Comparison of ENCODE assay signal across 40 cellular contexts in the genomic region with DNA sequence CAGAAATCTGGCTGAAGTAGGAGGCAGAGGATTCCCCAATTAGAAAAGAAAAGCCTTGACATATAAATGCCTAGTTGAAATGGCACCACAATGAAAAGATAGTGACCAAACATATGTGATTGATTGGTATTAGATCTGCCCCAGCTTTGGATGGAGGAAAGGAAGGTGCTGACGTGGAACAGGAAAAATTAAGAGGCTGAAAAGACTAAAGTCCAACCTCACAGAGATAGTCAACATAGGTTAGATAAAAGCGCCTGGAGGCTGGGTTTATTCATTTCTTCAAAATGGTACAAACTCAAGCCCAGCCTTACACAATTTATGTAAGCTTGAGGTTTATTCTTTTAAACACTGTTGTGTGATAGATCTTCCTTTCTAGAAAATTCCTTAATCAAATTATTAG.
"Had no signal": no experiment of that assay in that cellular context is flagged by ENCODE, and none has a peak within 500 bp of the region (broad histone marks: within the 10 kb centered on the region; RNA-seq: fewer than 3 reads in every experiment).

No MANE protein-coding gene starts in this region.

- H3K4me3 Mint-ChIP-seq: activated naive CD4-positive, alpha-beta T cell treated with anti-CD3 and anti-CD28 coated beads for 36 hours; activated naive CD4-positive, alpha-beta T cell treated with anti-CD3 and anti-CD28 coated beads, Interleukin-2, amount 10 ng/mL, durations not matched to agents 7 days and 5 days; activated naive CD4-positive, alpha-beta T cell treated with anti-CD3 and anti-CD28 coated beads, Interleukin-2, amount 50 U/mL, for 24 hours; activated naive CD8-positive, alpha-beta T cell; activated naive CD8-positive, alpha-beta T cell treated with anti-CD3 and anti-CD28 coated beads for 36 hours; activated naive CD8-positive, alpha-beta T cell treated with anti-CD3 and anti-CD28 coated beads, Interleukin-2, amount 10 ng/mL, durations not matched to agents 7 days and 5 days; activated naive CD8-positive, alpha-beta T cell treated with anti-CD3 and anti-CD28 coated beads, Interleukin-2, amount 50 U/mL, for 24 hours; activated T-cell treated with anti-CD3 and anti-CD28 coated beads, Interleukin-2, amount 50 U/mL, for 24 hours; activated T-cell treated with anti-CD3 and anti-CD28 coated beads, Interleukin-2, amount 50 U/mL, for 4 hours; activated T-cell treated with anti-CD3 and anti-CD28 coated beads, Interleukin-2, amount 50 U/mL, for 72 hours; activated T-helper 1 cell treated with anti-CD3 and anti-CD28 coated beads, Interleukin-12 subunit alpha, Interleukin-12 subunit beta, Interleukin-2, Interleukin-4 antibody, amounts not matched to agents 30 ng/mL and 10 ng/mL and 1 ng/mL, durations not matched to agents 14 hours and 24 hours and 36 hours; activated T-helper 17 cell treated with anti-CD3 and anti-CD28 coated beads, Interleukin-2, amount 50 U/mL, for 72 hours; brain; central memory CD8-positive, alpha-beta T cell had no signal

- H3K4me1 ChIP-seq: adrenal gland, ascending aorta, breast epithelium had no signal

- H3K9me3 ChIP-seq: adrenal gland, ascending aorta, breast epithelium had no signal

- H3K27me3 ChIP-seq: adrenal gland, ascending aorta, brain microvascular endothelial cell, breast epithelium, cardiac muscle cell had no signal

- DNase-seq: activated effector memory CD4-positive, alpha-beta T cell treated with anti-CD3 and anti-CD28 coated beads, Interleukin-2, amount 50 U/mL, for 16 hours; activated effector memory CD4-positive, alpha-beta T cell treated with Interleukin-2 at 50 U/mL for 16 hours; activated gamma-delta T cell; activated gamma-delta T cell treated with Interleukin-2 at 50 U/mL for 16 hours; activated naive CD4-positive, alpha-beta T cell; activated naive CD4-positive, alpha-beta T cell treated with anti-CD3 and anti-CD28 coated beads for 36 hours; activated naive CD4-positive, alpha-beta T cell treated with anti-CD3 and anti-CD28 coated beads, Interleukin-2, amount 10 ng/mL, durations not matched to agents 7 days and 5 days; activated naive CD4-positive, alpha-beta T cell treated with anti-CD3 and anti-CD28 coated beads, Interleukin-2, amount 50 U/mL, for 16 hours; activated naive CD4-positive, alpha-beta T cell treated with Interleukin-2 at 50 U/mL for 16 hours; activated naive CD8-positive, alpha-beta T cell treated with anti-CD3 and anti-CD28 coated beads for 36 hours; activated naive CD8-positive, alpha-beta T cell treated with anti-CD3 and anti-CD28 coated beads, Interleukin-2, amount 10 ng/mL, durations not matched to agents 7 days and 5 days; activated naive CD8-positive, alpha-beta T cell treated with anti-CD3 and anti-CD28 coated beads, Interleukin-2, amount 50 U/mL, for 24 hours; activated T-cell treated with anti-CD3 and anti-CD28 coated beads for 4 hours; activated T-cell treated with anti-CD3 and anti-CD28 coated beads, Interleukin-2, amount 50 U/mL, for 1 hour; activated T-cell treated with anti-CD3 and anti-CD28 coated beads, Interleukin-2, amount 50 U/mL, for 24 hours; activated T-cell treated with anti-CD3 and anti-CD28 coated beads, Interleukin-2, amount 50 U/mL, for 4 hours; activated T-cell treated with anti-CD3 and anti-CD28 coated beads, Interleukin-2, amount 50 U/mL, for 48 hours; activated T-cell treated with anti-CD3 and anti-CD28 coated beads, Interleukin-2, amount 50 U/mL, for 72 hours; adrenal gland; amniotic stem cell; amygdala; anterior cingulate cortex; aorta; brain microvascular endothelial cell; caudate nucleus; central memory CD4-positive, alpha-beta T cell; cerebellar nuclear complex had no signal

- H3K36me3 Mint-ChIP-seq: activated naive CD4-positive, alpha-beta T cell treated with anti-CD3 and anti-CD28 coated beads, Interleukin-2, amount 10 ng/mL, durations not matched to agents 7 days and 5 days; activated naive CD4-positive, alpha-beta T cell treated with anti-CD3 and anti-CD28 coated beads, Interleukin-2, amount 50 U/mL, for 24 hours; activated naive CD4-positive, alpha-beta T cell treated with anti-CD3 and anti-CD28 coated beads, Interleukin-2, amount 50 U/mL, for 72 hours; activated naive CD8-positive, alpha-beta T cell; activated naive CD8-positive, alpha-beta T cell treated with anti-CD3 and anti-CD28 coated beads for 36 hours; activated naive CD8-positive, alpha-beta T cell treated with anti-CD3 and anti-CD28 coated beads, Interleukin-2, amount 10 ng/mL, durations not matched to agents 7 days and 5 days; brain had no signal

- H3K27ac Mint-ChIP-seq: activated naive CD4-positive, alpha-beta T cell treated with anti-CD3 and anti-CD28 coated beads for 36 hours; activated naive CD4-positive, alpha-beta T cell treated with anti-CD3 and anti-CD28 coated beads, Interleukin-2, amount 10 ng/mL, durations not matched to agents 7 days and 5 days; activated naive CD4-positive, alpha-beta T cell treated with anti-CD3 and anti-CD28 coated beads, Interleukin-2, amount 50 U/mL, for 24 hours; activated naive CD4-positive, alpha-beta T cell treated with anti-CD3 and anti-CD28 coated beads, Interleukin-2, amount 50 U/mL, for 72 hours; activated naive CD8-positive, alpha-beta T cell; activated naive CD8-positive, alpha-beta T cell treated with anti-CD3 and anti-CD28 coated beads for 36 hours; activated naive CD8-positive, alpha-beta T cell treated with anti-CD3 and anti-CD28 coated beads, Interleukin-2, amount 10 ng/mL, durations not matched to agents 7 days and 5 days; activated naive CD8-positive, alpha-beta T cell treated with anti-CD3 and anti-CD28 coated beads, Interleukin-2, amount 50 U/mL, for 24 hours; activated T-cell treated with anti-CD3 and anti-CD28 coated beads, Interleukin-2, amount 50 U/mL, for 24 hours; activated T-cell treated with anti-CD3 and anti-CD28 coated beads, Interleukin-2, amount 50 U/mL, for 72 hours; activated T-helper 1 cell treated with anti-CD3 and anti-CD28 coated beads, Interleukin-12 subunit alpha, Interleukin-12 subunit beta, Interleukin-2, Interleukin-4 antibody, amounts not matched to agents 30 ng/mL and 10 ng/mL and 1 ng/mL, durations not matched to agents 14 hours and 24 hours and 36 hours; activated T-helper 17 cell treated with anti-CD3 and anti-CD28 coated beads, Interleukin-2, amount 50 U/mL, for 72 hours; activated T-helper 2 cell treated with anti-CD3 and anti-CD28 coated beads, Interferon-gamma antibody, Interleukin-2, Interleukin-4, amounts not matched to agents 10 μg/mL and 5 μg/mL and 100 μg/mL, durations not matched to agents 14 hours and 24 hours and 36 hours; brain had no signal

- H3K27me3 Mint-ChIP-seq: activated naive CD8-positive, alpha-beta T cell treated with anti-CD3 and anti-CD28 coated beads for 36 hours had no signal

- H3K36me3 ChIP-seq: adrenal gland, ascending aorta, brain microvascular endothelial cell, breast epithelium, cardiac muscle cell had no signal

- H3K4me3 ChIP-seq: adrenal gland, ascending aorta, breast epithelium, cardiac muscle cell had no signal

- H3K27ac ChIP-seq: adrenal gland, ascending aorta, brain microvascular endothelial cell, breast epithelium, cardiac muscle cell had no signal

- ATAC-seq: activated naive CD4-positive, alpha-beta T cell treated with anti-CD3 and anti-CD28 coated beads, Interleukin-2, amount 50 U/mL, for 72 hours; activated naive CD8-positive, alpha-beta T cell treated with anti-CD3 and anti-CD28 coated beads, Interleukin-2, amount 50 U/mL, for 24 hours; activated T-cell treated with anti-CD3 and anti-CD28 coated beads, Interleukin-2, amount 50 U/mL, for 4 hours; activated T-cell treated with anti-CD3 and anti-CD28 coated beads, Interleukin-2, amount 50 U/mL, for 72 hours; activated T-helper 17 cell treated with anti-CD3 and anti-CD28 coated beads, Interleukin-2, amount 50 U/mL, for 72 hours had no signal

- H3K4me1 Mint-ChIP-seq: activated naive CD4-positive, alpha-beta T cell treated with anti-CD3 and anti-CD28 coated beads, Interleukin-2, amount 10 ng/mL, durations not matched to agents 7 days and 5 days; activated naive CD4-positive, alpha-beta T cell treated with anti-CD3 and anti-CD28 coated beads, Interleukin-2, amount 50 U/mL, for 24 hours; activated naive CD8-positive, alpha-beta T cell treated with anti-CD3 and anti-CD28 coated beads for 36 hours; activated naive CD8-positive, alpha-beta T cell treated with anti-CD3 and anti-CD28 coated beads, Interleukin-2, amount 10 ng/mL, durations not matched to agents 7 days and 5 days; activated naive CD8-positive, alpha-beta T cell treated with anti-CD3 and anti-CD28 coated beads, Interleukin-2, amount 50 U/mL, for 24 hours; activated T-helper 17 cell treated with anti-CD3 and anti-CD28 coated beads, Interleukin-2, amount 50 U/mL, for 72 hours; central memory CD8-positive, alpha-beta T cell had no signal

- FAIRE-seq: astrocyte, bronchial epithelial cell had no signal
